In the genomic region with DNA sequence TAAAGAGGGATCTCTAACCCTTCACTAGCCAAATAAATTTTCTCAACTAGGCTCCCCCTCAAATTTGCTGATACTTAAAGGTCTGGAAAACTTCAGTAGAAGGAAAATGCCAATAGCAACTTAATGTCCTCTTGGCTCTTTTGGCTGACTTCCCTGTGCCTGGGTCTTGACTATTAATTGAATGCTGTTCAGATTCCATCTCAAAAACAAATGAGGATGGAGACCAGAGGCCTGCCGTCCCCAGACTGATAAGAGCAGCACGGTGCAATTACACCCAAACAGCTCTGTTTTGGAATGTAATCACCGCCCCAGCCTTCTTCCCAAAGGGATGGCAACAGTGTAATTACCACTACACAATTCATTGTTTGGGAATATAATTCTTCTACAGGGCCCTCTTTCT, we compare ENCODE assay signal across 2 cellular contexts.
TF ChIP-seq lines count a peak whose summit lies in the region.

No MANE protein-coding gene starts in this region.

TF ChIP-seq in SK-N-SH, 30 proteins besides CTCF, POLR2A, EP300 and RAD21 (continued from another document):
- TF ChIP-seq, protein P1, sequence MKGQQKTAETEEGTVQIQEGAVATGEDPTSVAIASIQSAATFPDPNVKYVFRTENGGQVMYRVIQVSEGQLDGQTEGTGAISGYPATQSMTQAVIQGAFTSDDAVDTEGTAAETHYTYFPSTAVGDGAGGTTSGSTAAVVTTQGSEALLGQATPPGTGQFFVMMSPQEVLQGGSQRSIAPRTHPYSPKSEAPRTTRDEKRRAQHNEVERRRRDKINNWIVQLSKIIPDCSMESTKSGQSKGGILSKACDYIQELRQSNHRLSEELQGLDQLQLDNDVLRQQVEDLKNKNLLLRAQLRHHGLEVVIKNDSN (IDR thresholded peaks at IDR 0.05; ENCODE audit: borderline replicate concordance, low read depth) = no peak
- TF ChIP-seq FOXM1 (IDR thresholded peaks at IDR 0.05; ENCODE audit: low read depth) = 0 out of 2 replicates have a peak, but pooled peaks have one; percentile 21
- no peak for TF ChIP-seq MEF2A (IDR thresholded peaks at IDR 0.05; ENCODE audit: borderline replicate concordance, low read depth)
- TF ChIP-seq SIN3A (IDR thresholded peaks at IDR 0.05; ENCODE audit: borderline replicate concordance, low read depth, low read length) = no peak
- peak; percentile 50 for TF ChIP-seq PBX3 (IDR thresholded peaks at IDR 0.05)

TF ChIP-seq in K562, 482 proteins besides CTCF, POLR2A, EP300 and RAD21 (continued from another document):
- TF ChIP-seq, protein P2, sequence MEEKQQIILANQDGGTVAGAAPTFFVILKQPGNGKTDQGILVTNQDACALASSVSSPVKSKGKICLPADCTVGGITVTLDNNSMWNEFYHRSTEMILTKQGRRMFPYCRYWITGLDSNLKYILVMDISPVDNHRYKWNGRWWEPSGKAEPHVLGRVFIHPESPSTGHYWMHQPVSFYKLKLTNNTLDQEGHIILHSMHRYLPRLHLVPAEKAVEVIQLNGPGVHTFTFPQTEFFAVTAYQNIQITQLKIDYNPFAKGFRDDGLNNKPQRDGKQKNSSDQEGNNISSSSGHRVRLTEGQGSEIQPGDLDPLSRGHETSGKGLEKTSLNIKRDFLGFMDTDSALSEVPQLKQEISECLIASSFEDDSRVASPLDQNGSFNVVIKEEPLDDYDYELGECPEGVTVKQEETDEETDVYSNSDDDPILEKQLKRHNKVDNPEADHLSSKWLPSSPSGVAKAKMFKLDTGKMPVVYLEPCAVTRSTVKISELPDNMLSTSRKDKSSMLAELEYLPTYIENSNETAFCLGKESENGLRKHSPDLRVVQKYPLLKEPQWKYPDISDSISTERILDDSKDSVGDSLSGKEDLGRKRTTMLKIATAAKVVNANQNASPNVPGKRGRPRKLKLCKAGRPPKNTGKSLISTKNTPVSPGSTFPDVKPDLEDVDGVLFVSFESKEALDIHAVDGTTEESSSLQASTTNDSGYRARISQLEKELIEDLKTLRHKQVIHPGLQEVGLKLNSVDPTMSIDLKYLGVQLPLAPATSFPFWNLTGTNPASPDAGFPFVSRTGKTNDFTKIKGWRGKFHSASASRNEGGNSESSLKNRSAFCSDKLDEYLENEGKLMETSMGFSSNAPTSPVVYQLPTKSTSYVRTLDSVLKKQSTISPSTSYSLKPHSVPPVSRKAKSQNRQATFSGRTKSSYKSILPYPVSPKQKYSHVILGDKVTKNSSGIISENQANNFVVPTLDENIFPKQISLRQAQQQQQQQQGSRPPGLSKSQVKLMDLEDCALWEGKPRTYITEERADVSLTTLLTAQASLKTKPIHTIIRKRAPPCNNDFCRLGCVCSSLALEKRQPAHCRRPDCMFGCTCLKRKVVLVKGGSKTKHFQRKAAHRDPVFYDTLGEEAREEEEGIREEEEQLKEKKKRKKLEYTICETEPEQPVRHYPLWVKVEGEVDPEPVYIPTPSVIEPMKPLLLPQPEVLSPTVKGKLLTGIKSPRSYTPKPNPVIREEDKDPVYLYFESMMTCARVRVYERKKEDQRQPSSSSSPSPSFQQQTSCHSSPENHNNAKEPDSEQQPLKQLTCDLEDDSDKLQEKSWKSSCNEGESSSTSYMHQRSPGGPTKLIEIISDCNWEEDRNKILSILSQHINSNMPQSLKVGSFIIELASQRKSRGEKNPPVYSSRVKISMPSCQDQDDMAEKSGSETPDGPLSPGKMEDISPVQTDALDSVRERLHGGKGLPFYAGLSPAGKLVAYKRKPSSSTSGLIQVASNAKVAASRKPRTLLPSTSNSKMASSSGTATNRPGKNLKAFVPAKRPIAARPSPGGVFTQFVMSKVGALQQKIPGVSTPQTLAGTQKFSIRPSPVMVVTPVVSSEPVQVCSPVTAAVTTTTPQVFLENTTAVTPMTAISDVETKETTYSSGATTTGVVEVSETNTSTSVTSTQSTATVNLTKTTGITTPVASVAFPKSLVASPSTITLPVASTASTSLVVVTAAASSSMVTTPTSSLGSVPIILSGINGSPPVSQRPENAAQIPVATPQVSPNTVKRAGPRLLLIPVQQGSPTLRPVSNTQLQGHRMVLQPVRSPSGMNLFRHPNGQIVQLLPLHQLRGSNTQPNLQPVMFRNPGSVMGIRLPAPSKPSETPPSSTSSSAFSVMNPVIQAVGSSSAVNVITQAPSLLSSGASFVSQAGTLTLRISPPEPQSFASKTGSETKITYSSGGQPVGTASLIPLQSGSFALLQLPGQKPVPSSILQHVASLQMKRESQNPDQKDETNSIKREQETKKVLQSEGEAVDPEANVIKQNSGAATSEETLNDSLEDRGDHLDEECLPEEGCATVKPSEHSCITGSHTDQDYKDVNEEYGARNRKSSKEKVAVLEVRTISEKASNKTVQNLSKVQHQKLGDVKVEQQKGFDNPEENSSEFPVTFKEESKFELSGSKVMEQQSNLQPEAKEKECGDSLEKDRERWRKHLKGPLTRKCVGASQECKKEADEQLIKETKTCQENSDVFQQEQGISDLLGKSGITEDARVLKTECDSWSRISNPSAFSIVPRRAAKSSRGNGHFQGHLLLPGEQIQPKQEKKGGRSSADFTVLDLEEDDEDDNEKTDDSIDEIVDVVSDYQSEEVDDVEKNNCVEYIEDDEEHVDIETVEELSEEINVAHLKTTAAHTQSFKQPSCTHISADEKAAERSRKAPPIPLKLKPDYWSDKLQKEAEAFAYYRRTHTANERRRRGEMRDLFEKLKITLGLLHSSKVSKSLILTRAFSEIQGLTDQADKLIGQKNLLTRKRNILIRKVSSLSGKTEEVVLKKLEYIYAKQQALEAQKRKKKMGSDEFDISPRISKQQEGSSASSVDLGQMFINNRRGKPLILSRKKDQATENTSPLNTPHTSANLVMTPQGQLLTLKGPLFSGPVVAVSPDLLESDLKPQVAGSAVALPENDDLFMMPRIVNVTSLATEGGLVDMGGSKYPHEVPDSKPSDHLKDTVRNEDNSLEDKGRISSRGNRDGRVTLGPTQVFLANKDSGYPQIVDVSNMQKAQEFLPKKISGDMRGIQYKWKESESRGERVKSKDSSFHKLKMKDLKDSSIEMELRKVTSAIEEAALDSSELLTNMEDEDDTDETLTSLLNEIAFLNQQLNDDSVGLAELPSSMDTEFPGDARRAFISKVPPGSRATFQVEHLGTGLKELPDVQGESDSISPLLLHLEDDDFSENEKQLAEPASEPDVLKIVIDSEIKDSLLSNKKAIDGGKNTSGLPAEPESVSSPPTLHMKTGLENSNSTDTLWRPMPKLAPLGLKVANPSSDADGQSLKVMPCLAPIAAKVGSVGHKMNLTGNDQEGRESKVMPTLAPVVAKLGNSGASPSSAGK (IDR thresholded peaks at IDR 0.05) = no peak
- TF ChIP-seq ELK1 (CRISPR knock-in tag; IDR thresholded peaks at IDR 0.05) = no peak
- TF ChIP-seq ARID4B (CRISPR knock-in tag; IDR thresholded peaks at IDR 0.05) = no peak
